In the genomic region with DNA sequence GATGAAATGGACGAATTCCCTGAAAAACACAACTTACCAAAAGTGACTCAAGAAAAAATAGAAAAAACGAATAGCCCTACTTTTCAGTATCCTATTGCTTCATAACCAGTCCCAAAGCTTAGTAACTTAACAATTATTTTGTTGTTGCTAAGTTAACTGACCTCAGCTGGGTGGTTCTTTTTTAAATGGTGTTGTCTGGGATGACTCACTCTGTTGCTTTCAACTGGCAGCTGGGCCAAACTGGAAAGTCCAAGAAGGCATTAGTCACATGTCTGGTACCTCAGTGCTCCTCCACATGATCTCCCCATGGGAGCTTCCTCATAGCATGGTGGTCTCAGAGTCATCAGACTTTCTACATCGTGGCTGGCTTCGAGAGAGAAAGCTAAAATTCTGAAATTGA, we compare ENCODE assay signal across 1 cellular context.
TF ChIP-seq lines count a peak whose summit lies in the region.

No MANE protein-coding gene starts in this region.

TF ChIP-seq in HCT116, 20 proteins besides CTCF, POLR2A, EP300 and RAD21:
- TF ChIP-seq YY1 (IDR thresholded peaks at IDR 0.05; ENCODE audit: extremely low read depth, insufficient replicate concordance, low read depth, low read length) (peak; percentile 8), SP1 (IDR thresholded peaks at IDR 0.05; ENCODE audit: low read depth) (peak; percentile 57), SRF (IDR thresholded peaks at IDR 0.05; ENCODE audit: low read depth) (0 out of 2 replicates have a peak, but pooled peaks have one; percentile 11), EGR1 (IDR thresholded peaks at IDR 0.05; ENCODE audit: low read depth) (no peak), FOSL1 (IDR thresholded peaks at IDR 0.05; ENCODE audit: low read depth) (peak; percentile 87), ZFX (IDR thresholded peaks at IDR 0.05) (no peak), JUND (IDR thresholded peaks at IDR 0.05) (peak; percentile 86), EZH2 (IDR thresholded peaks at IDR 0.05) (no peak), SIN3A (IDR thresholded peaks at IDR 0.05; ENCODE audit: low read depth) (peak; percentile 33; the same call in 1 of the 2 replicates), CEBPB (IDR thresholded peaks at IDR 0.05; ENCODE audit: low read depth) (peak; percentile 69; the same call in 1 of the 2 replicates), CBX3 (IDR thresholded peaks at IDR 0.05; ENCODE audit: low read depth) (peak; percentile 73; the same call in 1 of the 2 replicates)
- TF ChIP-seq, protein P1, sequence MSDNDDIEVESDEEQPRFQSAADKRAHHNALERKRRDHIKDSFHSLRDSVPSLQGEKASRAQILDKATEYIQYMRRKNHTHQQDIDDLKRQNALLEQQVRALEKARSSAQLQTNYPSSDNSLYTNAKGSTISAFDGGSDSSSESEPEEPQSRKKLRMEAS (IDR thresholded peaks at IDR 0.05) = peak; percentile 78
